ENCODE assay signal across 27 cellular contexts in the genomic region with DNA sequence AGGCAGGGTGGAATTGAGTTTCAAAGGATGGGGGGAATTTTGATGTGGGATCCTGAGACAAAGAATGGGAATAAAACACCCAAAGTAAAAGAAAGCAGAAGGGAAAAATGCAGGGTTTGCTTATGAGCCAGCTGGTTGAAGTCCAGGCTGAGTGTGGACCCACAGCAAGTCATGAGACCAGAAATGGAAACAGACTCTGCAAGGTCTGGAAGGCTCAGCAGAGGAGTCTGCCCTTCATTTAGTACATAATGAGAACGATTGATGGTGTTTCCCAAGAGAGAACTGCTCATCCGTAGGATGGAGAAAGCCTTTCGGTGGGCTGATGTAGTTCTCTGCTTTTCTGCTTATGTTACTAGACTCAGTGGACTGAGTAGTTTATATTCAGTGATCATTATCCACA.
"Had no signal": no experiment of that assay in that cellular context is flagged by ENCODE, and none has a peak within 500 bp of the region (broad histone marks: within the 10 kb centered on the region; RNA-seq: fewer than 3 reads in every experiment).

No MANE protein-coding gene starts in this region.

- H3K4me3 ChIP-seq: MG63, SJSA1 had no signal

- H3K27ac Mint-ChIP-seq: activated CD4-positive, alpha-beta memory T cell treated with anti-CD3 and anti-CD28 coated beads, Interleukin-2, amount 10 ng/mL, durations not matched to agents 7 days and 5 days; activated CD4-positive, alpha-beta T cell treated with anti-CD3 and anti-CD28 coated beads for 36 hours; activated naive CD4-positive, alpha-beta T cell treated with anti-CD3 and anti-CD28 coated beads for 36 hours; activated naive CD8-positive, alpha-beta T cell; activated T-helper 17 cell treated with anti-CD3 and anti-CD28 coated beads, Interleukin-2, amount 50 U/mL, for 72 hours; T-helper 2 cell treated with Interferon-gamma antibody and Interleukin-4, amounts not matched to agents 5 μg/mL and 100 μg/mL, for 36 hours had no signal

- H3K4me1 Mint-ChIP-seq: activated CD4-positive, alpha-beta memory T cell treated with anti-CD3 and anti-CD28 coated beads, Interleukin-2, amount 10 ng/mL, durations not matched to agents 7 days and 5 days; activated CD4-positive, alpha-beta T cell treated with anti-CD3 and anti-CD28 coated beads for 36 hours; activated T-helper 17 cell treated with anti-CD3 and anti-CD28 coated beads, Interleukin-2, amount 50 U/mL, for 72 hours had no signal

- H3K4me3 Mint-ChIP-seq: activated CD4-positive, alpha-beta memory T cell treated with anti-CD3 and anti-CD28 coated beads, Interleukin-2, amount 10 ng/mL, durations not matched to agents 7 days and 5 days; activated CD4-positive, alpha-beta T cell treated with anti-CD3 and anti-CD28 coated beads for 36 hours; activated naive CD4-positive, alpha-beta T cell treated with anti-CD3 and anti-CD28 coated beads for 36 hours; activated naive CD8-positive, alpha-beta T cell; activated T-helper 17 cell treated with anti-CD3 and anti-CD28 coated beads, Interleukin-2, amount 50 U/mL, for 72 hours; T-helper 2 cell treated with Interferon-gamma antibody and Interleukin-4, amounts not matched to agents 5 μg/mL and 100 μg/mL, for 36 hours had no signal

- H3K27ac ChIP-seq: SJSA1, WERI-Rb-1 had no signal

- DNase-seq: activated CD4-positive, alpha-beta memory T cell treated with anti-CD3 and anti-CD28 coated beads, Interleukin-2, amount 10 ng/mL, durations not matched to agents 7 days and 5 days; activated CD4-positive, alpha-beta T cell treated with anti-CD3 and anti-CD28 coated beads for 36 hours; activated CD4-positive, alpha-beta T cell treated with anti-CD3 and anti-CD28 coated beads, Interleukin-2, amount 50 U/mL, for 1 hour; activated gamma-delta T cell; activated naive CD4-positive, alpha-beta T cell treated with anti-CD3 and anti-CD28 coated beads for 36 hours; activated T-cell treated with anti-CD3 and anti-CD28 coated beads for 4 hours; activated T-cell treated with anti-CD3 and anti-CD28 coated beads, Interleukin-2, amount 50 U/mL, for 48 hours; MV-4-11; NCI-H1092 treated with DMSO at 0.1 percent for 48 hours; NCI-H1436; NCI-H1694 treated with DMSO at 0.1 percent for 48 hours; NCI-H2029 treated with DMSO at 0.1 percent for 48 hours; NCI-H345; NCI-H510A treated with DMSO at 0.1 percent for 48 hours; NCI-H69; NK-92 treated with Interleukin-12 subunit alpha and Interleukin-12 subunit beta, amount 100 ng/mL, for 24 hours; OCI-M1; RPMI8226; SHP77; SW 1271; WERI-Rb-1 had no signal

- H3K9me3 Mint-ChIP-seq: activated CD4-positive, alpha-beta memory T cell treated with anti-CD3 and anti-CD28 coated beads, Interleukin-2, amount 10 ng/mL, durations not matched to agents 7 days and 5 days; activated naive CD4-positive, alpha-beta T cell treated with anti-CD3 and anti-CD28 coated beads for 36 hours; activated T-helper 17 cell treated with anti-CD3 and anti-CD28 coated beads, Interleukin-2, amount 50 U/mL, for 72 hours; T-helper 2 cell treated with Interferon-gamma antibody and Interleukin-4, amounts not matched to agents 5 μg/mL and 100 μg/mL, for 36 hours had no signal

- ATAC-seq: activated CD4-positive, alpha-beta T cell treated with anti-CD3 and anti-CD28 coated beads for 36 hours; activated T-helper 17 cell treated with anti-CD3 and anti-CD28 coated beads, Interleukin-2, amount 50 U/mL, for 72 hours; Panc1 had no signal

- H3K9me3 ChIP-seq: MG63, SJSA1 had no signal

- H3K4me1 ChIP-seq: SJSA1 had no signal

- H3K27me3 ChIP-seq: MG63 had no signal

- H3K36me3 ChIP-seq: MG63, SJSA1, WERI-Rb-1 had no signal

- H3K36me3 Mint-ChIP-seq: activated naive CD8-positive, alpha-beta T cell had no signal
